ENCODE assay signal across 12 cellular contexts in genomic region chr1:204478166-204478899, GRCh38. TPM values are rescaled to one million over a fixed set of nuclear protein-coding genes. Genes with fewer than 3 reads are reported as not detected.
DNase-seq lines count a peak whose midpoint lies in the region; ATAC-seq and TF ChIP-seq lines count a peak whose summit lies in the region.
"Had no signal": no experiment of that assay in that cellular context is flagged by ENCODE, and none has a peak within 500 bp of the region (broad histone marks: within the 10 kb centered on the region; RNA-seq: fewer than 3 reads in every experiment).

No MANE protein-coding gene starts in this region.

- no peak overlapping the region for H3T11ph ChIP-seq in H9 (ENCODE audit: low read length)

- no peak overlapping the region for H3K18ac ChIP-seq in H9 (ENCODE audit: insufficient read length, low read depth, low read length)

- H3K27me3 ChIP-seq in H9 (ENCODE audit: insufficient read depth, low read length) (no peaks in the 10 kb centered on the region), heart left ventricle (no peaks in the 10 kb centered on the region), subcutaneous abdominal adipose tissue (ENCODE audit: control insufficient read depth in 5 of 5, insufficient read depth in 4 of 5, low read length in 5 of 5) (no peaks in the 10 kb centered on the region)
- H3K27me3 ChIP-seq: adrenal gland had no signal

- no peaks in the 10 kb centered on the region for H3K79me1 ChIP-seq in H9 (ENCODE audit: insufficient read depth, low read depth, low read length, poor library complexity, severe bottlenecking)

- H3K36me3 ChIP-seq in heart left ventricle (no peaks in the 10 kb centered on the region), subcutaneous abdominal adipose tissue (ENCODE audit: control insufficient read depth in 5 of 5, insufficient read depth in 5 of 5, low read length in 5 of 5) (peaks cover 0 to 3% (median 0%) of the 10 kb centered on the region in 5 donors)
- H3K36me3 ChIP-seq: adrenal gland had no signal

- H3K4me3 Mint-ChIP-seq in H9, result no peak overlapping the region; a peak in 1 of 5 replicates

- intact Hi-C loops in heart left ventricle (cut with DNase I), result loop anchor here in 1 of 10 donors (2.0 kb wide), 1 partner anchor 14 kb away; no protein-coding TSS in a partner anchor

- no peaks in the 10 kb centered on the region for H3K36me3 Mint-ChIP-seq in H9 (ENCODE audit: insufficient read depth in 1 of 3, low read depth in 3 of 3)

- H2BK120ac ChIP-seq in H9 (ENCODE audit: low read depth, low read length, poor library complexity, severe bottlenecking), result no peak overlapping the region

- H3K14ac ChIP-seq in H9 (ENCODE audit: insufficient read depth, low read length), result no peak overlapping the region

- H3K27me3 Mint-ChIP-seq in H9 (ENCODE audit: low read depth), result no peaks in the 10 kb centered on the region

- H2BK12ac ChIP-seq in H9 (ENCODE audit: insufficient read length, low read depth, low read length), result no peak overlapping the region

- H4K91ac ChIP-seq in H9 (ENCODE audit: insufficient read length, low read depth, low read length), result no peak overlapping the region

- no peak for TF ChIP-seq POLR2A in heart left ventricle (IDR thresholded peaks at IDR 0.05)

- H3K23ac ChIP-seq in H9 (ENCODE audit: insufficient read length, low read depth, low read length), result no peak overlapping the region

- no peak for DNase-seq in H9
- peak; percentile 35 for DNase-seq in OCI-M1 (lab: John Stamatoyannopoulos, UW)
- no peak for DNase-seq in heart left ventricle
- no peak for DNase-seq in GM19240 (ENCODE audit: insufficient read length, low spot score)
- DNase-seq: adrenal gland; DND-41; NCI-H1105; PC-9; stimulated activated CD4-positive, alpha-beta T cell treated with anti-CD3 and anti-CD28 coated beads, Interleukin-12 subunit alpha, Interleukin-12 subunit beta, amount 100 ng/mL, for 4 hours had no signal

- H2AFZ ChIP-seq in H9 (ENCODE audit: low read length), result no peak overlapping the region
- H2AFZ ChIP-seq: PC-9 had no signal

- H3K27ac ChIP-seq in H9 (ENCODE audit: insufficient read length, low read depth, low read length) (no peak overlapping the region), heart left ventricle (peak overlapping the region in 6 of 12 donors; percentile 10 to 67 (median 25)), subcutaneous abdominal adipose tissue (ENCODE audit: low read depth, low read length) (peak overlapping the region; percentile 54)

- no peak overlapping the region for H3K4me2 ChIP-seq in H9 (ENCODE audit: insufficient read depth, insufficient read length, low read length)

- H2BK20ac ChIP-seq in H9 (ENCODE audit: low read depth, low read length, poor library complexity, severe bottlenecking), result no peak overlapping the region

- H3K23me2 ChIP-seq in H9 (ENCODE audit: insufficient read length, low read depth, low read length, poor library complexity, severe bottlenecking), result no peaks in the 10 kb centered on the region

- H3K27ac Mint-ChIP-seq in H9, result 0 out of 7 replicates have a peak overlapping the region, but pooled peaks of 1 of the 3 experiments have one; percentile 68

- H4K20me1 ChIP-seq in H9 (ENCODE audit: control insufficient read depth, insufficient read depth, insufficient read length), result no peaks in the 10 kb centered on the region

- H3K9ac ChIP-seq in H9 (ENCODE audit: extremely low read depth, insufficient read length, low read length) (no peak overlapping the region), subcutaneous abdominal adipose tissue (ENCODE audit: low read length in 5 of 5) (peak overlapping the region in 1 of 5 donors; percentile 8)

- TF ChIP-seq CTCF in H9 (conservative IDR thresholded peaks at IDR 0.05), result peak; percentile 26; the same call in 1 of the 3 replicates
- TF ChIP-seq CTCF in heart left ventricle (IDR thresholded peaks at IDR 0.05), result no peak

- no peak overlapping the region for H3K4ac ChIP-seq in H9 (ENCODE audit: low read depth, low read length)

- H2BK5ac ChIP-seq in H9 (ENCODE audit: insufficient read length, low read length), result no peak overlapping the region

- H3K4me3 ChIP-seq in heart left ventricle (no peak overlapping the region), subcutaneous abdominal adipose tissue (ENCODE audit: low read depth in 1 of 5, low read length in 5 of 5) (peak overlapping the region in 2 of 5 donors; percentile 5 to 6)
- H3K4me3 ChIP-seq: adrenal gland, PC-9 had no signal

- H4K8ac ChIP-seq in H9 (replicated peaks; ENCODE audit: insufficient read length, low read depth, low read length), result no peak overlapping the region

- no peak overlapping the region for H3K56ac ChIP-seq in H9 (ENCODE audit: insufficient read length, low read depth, low read length)

- ATAC-seq in heart left ventricle, result peak in 3 of 4 donors; percentile 27 to 60 (median 45)
- no peak for ATAC-seq in HG03469 (IDR thresholded peaks at IDR 0.05; ENCODE audit: unreplicated experiment)
- no peak for ATAC-seq in GM18868 (IDR thresholded peaks at IDR 0.05; ENCODE audit: unreplicated experiment)

- H3K9me3 ChIP-seq in H9 (ENCODE audit: control insufficient read depth, low read depth, low read length) (no peaks in the 10 kb centered on the region), heart left ventricle (no peaks in the 10 kb centered on the region), subcutaneous abdominal adipose tissue (ENCODE audit: control insufficient read depth in 5 of 5, low read length in 5 of 5) (no peaks in the 10 kb centered on the region)
- H3K9me3 ChIP-seq: adrenal gland had no signal

- H3K4me1 Mint-ChIP-seq in H9, result peaks cover 49 to 54% of the 10 kb centered on the region in 2 experiments

- H2BK15ac ChIP-seq in H9 (ENCODE audit: low read depth, low read length), result no peak overlapping the region

- peaks cover 5% of the 10 kb centered on the region; the same call in 1 of the 2 replicates for H3K4me1 ChIP-seq in H9 (ENCODE audit: insufficient read depth, low read length)
- peaks cover 6 to 95% (median 82%) of the 10 kb centered on the region in 12 donors for H3K4me1 ChIP-seq in heart left ventricle
- peaks cover 27 to 97% (median 84%) of the 10 kb centered on the region in 5 donors for H3K4me1 ChIP-seq in subcutaneous abdominal adipose tissue (ENCODE audit: control insufficient read depth in 5 of 5, insufficient read depth in 5 of 5, low read length in 5 of 5)

- no CpG with 5 or more reads among the region's 7 CpGs for WGBS in H9 (ENCODE audit: extremely low coverage, insufficient read length, low lambda C conversion rate)
- 41 to 45% (median 44%) methylated on average over 7 of the region's 7 CpGs for WGBS in heart left ventricle, 4 donors

- no peaks in the 10 kb centered on the region for H3K9me3 Mint-ChIP-seq in H9

- no peak overlapping the region for H4K5ac ChIP-seq in H9 (ENCODE audit: insufficient read length, low read depth, low read length)

- H3K79me2 ChIP-seq in H9 (ENCODE audit: insufficient read depth, low read length), result no peaks in the 10 kb centered on the region

- no peak overlapping the region for H2AK5ac ChIP-seq in H9 (ENCODE audit: insufficient read length, low read length)

RNA-seq across cellular contexts. Expression of gene PIK3C2B, which starts 16.3 kb away (rescaled TPM):
- total RNA-seq in H9 (2021), result 13.1 and 13.2 TPM in 2 replicates
- 10 to 100 TPM; 12.9 to 42.5 (median 19.8) TPM for total RNA-seq in heart left ventricle
- polyA plus RNA-seq in heart left ventricle, result 10 to 100 TPM in 1 of 2 donors, 1 to 10 TPM in 1; 9.2 to 11.9 TPM

RNA-seq across cellular contexts. Expression of gene MDM4, which starts 37.9 kb away (rescaled TPM):
- total RNA-seq in H9 (2021), result 47.2 and 49.6 TPM in 2 replicates
- 10 to 100 TPM in 8 of 9 donors, 1 to 10 TPM in 1; 8.9 to 48.7 (median 33.0) TPM for total RNA-seq in heart left ventricle
- polyA plus RNA-seq in heart left ventricle, result 10 to 100 TPM in 1 of 2 donors, 1 to 10 TPM in 1; 5.7 to 15.0 TPM

Comparison
In these comparisons a context has a peak if more than half of its experiments do, and no peak if none do; other contexts are left out.
1. ATAC-seq: peak in heart left ventricle (3 of 4); none in HG03469 (single experiment) and GM18868 (single experiment).